ENCODE assay signal across 33 cellular contexts in genomic region chr7:126499481-126499880, GRCh38.
DNase-seq lines count a peak whose midpoint lies in the region; ATAC-seq, FAIRE-seq and TF ChIP-seq lines count a peak whose summit lies in the region.
"Had no signal": no experiment of that assay in that cellular context is flagged by ENCODE, and none has a peak within 500 bp of the region (broad histone marks: within the 10 kb centered on the region; RNA-seq: fewer than 3 reads in every experiment).

No MANE protein-coding gene starts in this region.

- H3K27me3 Mint-ChIP-seq in activated T-cell treated with anti-CD3 and anti-CD28 coated beads, Interleukin-2, amount 50 U/mL, for 72 hours (ENCODE audit: low read depth): no peaks in the 10 kb centered on the region
- H3K27me3 Mint-ChIP-seq: B cell; CD4-positive, alpha-beta memory T cell; CD4-positive, alpha-beta T cell; CD4-positive, CD25-positive, alpha-beta regulatory T cell; CD8-positive, alpha-beta memory T cell had no signal

- TF ChIP-seq POLR2A in H54 (IDR thresholded peaks at IDR 0.05; ENCODE audit: low read depth, low read length): no peak

- H3K27ac ChIP-seq in trophoblast cell (ENCODE audit: low read depth, low read length): no peak overlapping the region
- H3K27ac ChIP-seq: 22Rv1; A549; BLaER1; BLaER1 treated with 17β-estradiol and CSF1 and Interleukin-3, amounts not matched to agents 10 nM and 100 nM; C4-2B had no signal

- no peaks in the 10 kb centered on the region for H3K4me1 ChIP-seq in trophoblast cell (ENCODE audit: control insufficient read depth in 1 of 2, insufficient read depth in 2 of 2, low read length in 2 of 2)
- H3K4me1 ChIP-seq: A549; BE2C; BLaER1; BLaER1 treated with 17β-estradiol and CSF1 and Interleukin-3, amounts not matched to agents 10 nM and 100 nM; Caco-2 had no signal

- no peak overlapping the region for H3K4me2 ChIP-seq in trophoblast cell (ENCODE audit: low read length)
- H3K4me2 ChIP-seq: A549; BLaER1; BLaER1 treated with 17β-estradiol and CSF1 and Interleukin-3, amounts not matched to agents 10 nM and 100 nM had no signal

- no peaks in the 10 kb centered on the region for H3K9me3 ChIP-seq in trophoblast cell (ENCODE audit: insufficient read depth, low read depth, low read length)
- H3K9me3 ChIP-seq: A549; BE2C; BLaER1; BLaER1 treated with 17β-estradiol and CSF1 and Interleukin-3, amounts not matched to agents 10 nM and 100 nM; Caco-2 had no signal

- H3K14ac ChIP-seq in trophoblast cell (ENCODE audit: low read length): no peak overlapping the region

- no peaks in the 10 kb centered on the region for H3K4me1 Mint-ChIP-seq in activated T-cell treated with anti-CD3 and anti-CD28 coated beads, Interleukin-2, amount 50 U/mL, for 72 hours (ENCODE audit: low read depth)
- H3K4me1 Mint-ChIP-seq: B cell; CD14-positive monocyte; CD4-positive, alpha-beta memory T cell; CD4-positive, CD25-positive, alpha-beta regulatory T cell; CD8-positive, alpha-beta memory T cell had no signal

- no peaks in the 10 kb centered on the region for H3K27me3 ChIP-seq in trophoblast cell (ENCODE audit: insufficient read depth, low read length)
- H3K27me3 ChIP-seq: BE2C; BLaER1; BLaER1 treated with 17β-estradiol and CSF1 and Interleukin-3, amounts not matched to agents 10 nM and 100 nM had no signal

- no peak overlapping the region for H3K4me3 Mint-ChIP-seq in activated T-cell treated with anti-CD3 and anti-CD28 coated beads, Interleukin-2, amount 50 U/mL, for 72 hours
- H3K4me3 Mint-ChIP-seq: B cell; CD14-positive monocyte; CD4-positive, alpha-beta memory T cell; CD4-positive, alpha-beta T cell; CD4-positive, CD25-positive, alpha-beta regulatory T cell; CD8-positive, alpha-beta memory T cell; CD8-positive, alpha-beta T cell had no signal

- no CpG with 5 or more reads among the region's 5 CpGs for WGBS in trophoblast cell (ENCODE audit: extremely low coverage, insufficient coverage, insufficient read length)

- no peaks in the 10 kb centered on the region for H3K36me3 Mint-ChIP-seq in activated T-cell treated with anti-CD3 and anti-CD28 coated beads, Interleukin-2, amount 50 U/mL, for 72 hours (ENCODE audit: insufficient read depth in 2 of 2)
- H3K36me3 Mint-ChIP-seq: CD14-positive monocyte; CD4-positive, alpha-beta memory T cell; CD4-positive, CD25-positive, alpha-beta regulatory T cell; CD8-positive, alpha-beta memory T cell; CD8-positive, alpha-beta T cell had no signal

- H3K4me3 ChIP-seq in trophoblast cell (ENCODE audit: low read depth, low read length): no peak overlapping the region
- H3K4me3 ChIP-seq: A549; BLaER1; BLaER1 treated with 17β-estradiol and CSF1 and Interleukin-3, amounts not matched to agents 10 nM and 100 nM had no signal

- H4K12ac ChIP-seq in trophoblast cell (ENCODE audit: low read depth, low read length): no peak overlapping the region

- no peak overlapping the region for H3K4ac ChIP-seq in trophoblast cell (ENCODE audit: low read depth, low read length)

- H3K36me3 ChIP-seq in trophoblast cell (ENCODE audit: control insufficient read depth in 1 of 2, insufficient read depth in 2 of 2, low read length in 2 of 2): no peaks in the 10 kb centered on the region
- H3K36me3 ChIP-seq: BE2C; BLaER1; BLaER1 treated with 17β-estradiol and CSF1 and Interleukin-3, amounts not matched to agents 10 nM and 100 nM had no signal

- H3K27ac Mint-ChIP-seq in activated T-cell treated with anti-CD3 and anti-CD28 coated beads, Interleukin-2, amount 50 U/mL, for 72 hours: no peak overlapping the region
- H3K27ac Mint-ChIP-seq: B cell; CD14-positive monocyte; CD4-positive, alpha-beta memory T cell; CD4-positive, alpha-beta T cell; CD4-positive, CD25-positive, alpha-beta regulatory T cell; CD8-positive, alpha-beta memory T cell; CD8-positive, alpha-beta T cell had no signal

- no peak overlapping the region for H4K8ac ChIP-seq in trophoblast cell (ENCODE audit: low read depth, low read length)

- H2AFZ ChIP-seq in trophoblast cell (ENCODE audit: insufficient read depth, low read length, poor library complexity): no peak overlapping the region

- ATAC-seq in activated T-cell treated with anti-CD3 and anti-CD28 coated beads, Interleukin-2, amount 50 U/mL, for 72 hours (replicated peaks in 1 of 2): no peak
- ATAC-seq: A549; CD8-positive, alpha-beta T cell had no signal

- no peak overlapping the region for H2BK120ac ChIP-seq in trophoblast cell (ENCODE audit: insufficient read depth, low read length, poor library complexity)

- no peaks in the 10 kb centered on the region for H3K79me1 ChIP-seq in trophoblast cell (ENCODE audit: low read length)

- H2BK5ac ChIP-seq in trophoblast cell (ENCODE audit: low read depth, low read length, poor library complexity): no peak overlapping the region

- no peak overlapping the region for H2BK12ac ChIP-seq in trophoblast cell (ENCODE audit: low read length)

- H4K91ac ChIP-seq in trophoblast cell (ENCODE audit: low read depth, low read length): no peak overlapping the region

- H2AK5ac ChIP-seq in trophoblast cell (ENCODE audit: low read length): no peak overlapping the region

- no peaks in the 10 kb centered on the region for H3K79me2 ChIP-seq in trophoblast cell (ENCODE audit: control insufficient read depth, insufficient read depth, low read length, poor library complexity)

- DNase-seq in H54 (ENCODE audit: insufficient read length, low spot score) (no peak), trophoblast cell (peak; percentile 46 to 94), NCI-H774 (lab: John Stamatoyannopoulos, UW) (no peak)
- no peak for DNase-seq in activated T-cell treated with anti-CD3 and anti-CD28 coated beads, Interleukin-2, amount 50 U/mL, for 72 hours
- DNase-seq: 8988T; ACHN; AML-193; BE2C; C1 segment of cervical spinal cord; Caco-2; Calu3; CD4-positive, alpha-beta memory T cell; CD4-positive, alpha-beta T cell; CD4-positive, CD25-positive, alpha-beta regulatory T cell; CD8-positive, alpha-beta memory T cell; CD8-positive, alpha-beta T cell; COR-L47; DMS 273 treated with DMSO at 0.1 percent for 48 hours; DMS153; DMS53; DMS79; DMS79 treated with DMSO at 0.1 percent for 48 hours; DND-41; EL had no signal

- no peak overlapping the region for H3K18ac ChIP-seq in trophoblast cell (ENCODE audit: low read length)

- FAIRE-seq in H54 (lab: Jason Lieb, UNC): peak; percentile 15
- FAIRE-seq: A204.1, A549, D721Med had no signal

- H3K9me3 Mint-ChIP-seq in activated T-cell treated with anti-CD3 and anti-CD28 coated beads, Interleukin-2, amount 50 U/mL, for 72 hours: peaks cover 6 to 8% of the 10 kb centered on the region in 2 donors

- H3K23ac ChIP-seq in trophoblast cell (ENCODE audit: low read length): no peak overlapping the region

- H3K9ac ChIP-seq in trophoblast cell (ENCODE audit: low read length): no peak overlapping the region
- H3K9ac ChIP-seq: BLaER1; BLaER1 treated with 17β-estradiol and CSF1 and Interleukin-3, amounts not matched to agents 10 nM and 100 nM had no signal

Comparison
In these comparisons a context has a peak if more than half of its experiments do, and no peak if none do; other contexts are left out.
1. DNase-seq: peak in trophoblast cell (2 of 2); none in H54 (single experiment), activated T-cell treated with anti-CD3 and anti-CD28 coated beads, Interleukin-2, amount 50 U/mL, for 72 hours (0 of 2) and NCI-H774 (single experiment).